In the genomic region with DNA sequence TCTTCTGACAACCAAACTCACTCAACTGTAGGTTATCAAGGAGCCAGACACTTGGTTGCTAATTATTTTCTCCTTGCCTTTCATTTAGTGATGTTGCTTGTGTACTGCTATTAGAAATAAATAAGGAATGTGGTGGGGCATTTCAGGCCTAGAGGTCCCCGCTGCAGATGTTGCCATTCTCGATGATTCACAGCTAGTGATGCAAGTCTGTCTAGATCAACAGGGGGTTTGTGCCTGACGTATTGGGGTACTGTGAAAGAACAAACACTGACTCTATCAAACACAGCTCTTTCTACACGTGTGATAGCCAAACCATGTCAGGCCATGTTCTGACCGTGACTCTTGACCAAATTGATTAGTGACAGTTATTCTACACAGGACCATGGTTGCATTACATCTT, we compare ENCODE assay signal across 22 cellular contexts.
"Had no signal": no experiment of that assay in that cellular context is flagged by ENCODE, and none has a peak within 500 bp of the region (broad histone marks: within the 10 kb centered on the region; RNA-seq: fewer than 3 reads in every experiment).

No MANE protein-coding gene starts in this region.

- H2AFZ ChIP-seq: hepatocyte had no signal

- H3K27me3 ChIP-seq: body of pancreas, hepatocyte, right atrium auricular region, tibial nerve had no signal

- H3K4me3 Mint-ChIP-seq: activated naive CD8-positive, alpha-beta T cell; activated T-cell treated with anti-CD3 and anti-CD28 coated beads, Interleukin-2, amount 50 U/mL, for 72 hours; central memory CD8-positive, alpha-beta T cell; nephron progenitor cell; stimulated activated naive CD8-positive, alpha-beta T cell treated with anti-CD3 and anti-CD28 coated beads, Interleukin-15, Interleukin-2, amounts not matched to agents 100 ng/mL and 50 ng/mL, for 24 hours had no signal

- H3K27ac ChIP-seq: body of pancreas, coronary artery, hepatocyte, lower lobe of right lung, right atrium auricular region, tibial nerve had no signal

- H3K27ac Mint-ChIP-seq: activated naive CD8-positive, alpha-beta T cell; activated T-cell treated with anti-CD3 and anti-CD28 coated beads, Interleukin-2, amount 50 U/mL, for 72 hours; nephron progenitor cell; stimulated activated naive CD8-positive, alpha-beta T cell treated with anti-CD3 and anti-CD28 coated beads, Interleukin-15, Interleukin-2, amounts not matched to agents 100 ng/mL and 50 ng/mL, for 24 hours had no signal

- ATAC-seq: activated T-cell treated with anti-CD3 and anti-CD28 coated beads, Interleukin-2, amount 50 U/mL, for 72 hours; body of pancreas; lower lobe of right lung had no signal

- H3K9me3 ChIP-seq: body of pancreas, lower lobe of right lung, right atrium auricular region, tibial nerve had no signal

- H3K4me1 Mint-ChIP-seq: central memory CD8-positive, alpha-beta T cell had no signal

- H3K27me3 Mint-ChIP-seq: activated naive CD8-positive, alpha-beta T cell; central memory CD8-positive, alpha-beta T cell; stimulated activated naive CD8-positive, alpha-beta T cell treated with anti-CD3 and anti-CD28 coated beads, Interleukin-15, Interleukin-2, amounts not matched to agents 100 ng/mL and 50 ng/mL, for 24 hours had no signal

- H3K4me2 ChIP-seq: hepatocyte had no signal

- H3K36me3 ChIP-seq: lower lobe of right lung, right atrium auricular region, tibial nerve had no signal

- H3K4me1 ChIP-seq: right atrium auricular region had no signal

- H3K4me3 ChIP-seq: body of pancreas, coronary artery, hepatocyte, lower lobe of right lung, right atrium auricular region, skin epidermis, tibial nerve had no signal

- H3K79me2 ChIP-seq: hepatocyte had no signal

- DNase-seq: activated CD4-positive, CD25-positive, alpha-beta regulatory T cell treated with anti-CD3 and anti-CD28 coated beads, Interleukin-2, amount 50 U/mL, for 72 hours; activated CD8-positive, alpha-beta memory T cell treated with anti-CD3 and anti-CD28 coated beads for 24 hours; activated CD8-positive, alpha-beta memory T cell treated with anti-CD3 and anti-CD28 coated beads, Interleukin-2, amount 50 U/mL, for 48 hours; activated gamma-delta T cell treated with Interleukin-2 at 50 U/mL for 16 hours; activated T-cell treated with anti-CD3 and anti-CD28 coated beads, Interleukin-2, amount 50 U/mL, for 72 hours; amniotic stem cell; body of pancreas; lower lobe of right lung; nephron progenitor cell; occipital lobe; stimulated activated CD4-positive, alpha-beta T cell treated with anti-CD3 and anti-CD28 coated beads, Interleukin-15, amount 100 ng/mL, for 24 hours; stimulated activated CD4-positive, alpha-beta T cell treated with anti-CD3 and anti-CD28 coated beads, Interleukin-2, amount 100 ng/mL, for 48 hours; T-helper 1 cell; T-helper 9 cell had no signal

- H3K9me3 Mint-ChIP-seq: central memory CD8-positive, alpha-beta T cell had no signal
